ENCODE assay signal across 10 cellular contexts in the genomic region with DNA sequence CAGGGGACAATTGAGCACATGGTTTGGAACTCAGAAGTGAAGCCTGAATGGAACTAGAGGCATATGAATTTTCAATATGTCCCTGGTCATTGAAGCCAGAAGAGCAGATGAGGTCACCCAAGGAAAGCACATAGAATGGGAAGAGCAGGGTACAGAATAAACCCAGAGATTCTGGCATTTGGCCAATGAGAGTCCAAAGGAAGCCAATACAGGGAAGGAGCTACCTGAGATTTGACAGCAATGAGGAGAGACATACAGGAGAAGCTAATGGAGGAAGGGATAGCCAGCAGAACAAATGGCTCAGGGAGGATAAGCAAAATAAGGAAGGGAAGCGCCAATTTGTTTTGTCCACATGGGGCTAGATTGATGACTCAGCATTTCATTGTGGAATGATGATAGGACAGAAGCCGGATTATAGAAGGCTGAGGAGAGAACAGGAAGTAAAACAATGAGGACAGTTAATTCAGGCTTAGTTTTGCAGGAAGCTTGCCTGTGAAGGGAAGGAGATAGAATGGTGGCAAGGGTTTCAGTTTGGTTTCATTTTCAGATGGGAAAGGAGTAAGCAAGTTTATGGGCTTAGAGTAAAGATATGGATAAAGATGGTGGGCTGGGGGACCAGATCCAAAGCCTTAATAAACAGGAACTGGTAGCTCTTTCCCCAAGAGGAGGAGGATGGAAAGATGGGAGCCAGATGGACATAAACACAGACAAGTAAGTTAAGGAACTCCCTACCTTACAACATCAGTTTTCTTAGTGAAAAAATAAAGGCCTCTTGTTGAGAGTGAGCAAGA. TPM values are rescaled to one million over a fixed set of nuclear protein-coding genes. Genes with fewer than 3 reads are reported as not detected.
DNase-seq lines count a peak whose midpoint lies in the region; ATAC-seq and TF ChIP-seq lines count a peak whose summit lies in the region.
"Had no signal": no experiment of that assay in that cellular context is flagged by ENCODE, and none has a peak within 500 bp of the region (broad histone marks: within the 10 kb centered on the region; RNA-seq: fewer than 3 reads in every experiment).

No MANE protein-coding gene starts in this region.

- H3K9me3 ChIP-seq in OCI-LY7 (ENCODE audit: low read length), result no peaks in the 10 kb centered on the region
- no peaks in the 10 kb centered on the region for H3K9me3 ChIP-seq in skeletal muscle tissue (ENCODE audit: control insufficient read depth in 3 of 3, low read length in 3 of 3)
- no peaks in the 10 kb centered on the region for H3K9me3 ChIP-seq in gastroesophageal sphincter
- H3K9me3 ChIP-seq: pancreas had no signal

- H3K9me2 ChIP-seq in OCI-LY7 (ENCODE audit: insufficient read depth, low read length), result no peaks in the 10 kb centered on the region

- BruUV-seq in OCI-LY7 (replicated peaks; lab: Mats Ljungman, UMichigan), result no TSS peak

- 61 to 78% methylated on average over 2 of the region's 2 CpGs for WGBS in gastroesophageal sphincter (ENCODE audit: low coverage in 1 of 2), 2 donors

- H3K27ac ChIP-seq in OCI-LY7 (ENCODE audit: low read depth, low read length, poor library complexity, severe bottlenecking), result no peak overlapping the region
- peak overlapping the region; percentile 13 for H3K27ac ChIP-seq in skeletal muscle tissue (ENCODE audit: low read depth, low read length)
- no peak overlapping the region for H3K27ac ChIP-seq in caudate nucleus (ENCODE audit: low read depth, low read length)
- no peak overlapping the region for H3K27ac ChIP-seq in gastroesophageal sphincter
- H3K27ac ChIP-seq: pancreas had no signal

- no peak overlapping the region for H3K9ac ChIP-seq in skeletal muscle tissue (ENCODE audit: low read depth in 1 of 3, low read length in 3 of 3)

- TF ChIP-seq POLR2A in gastroesophageal sphincter (IDR thresholded peaks at IDR 0.05), result no peak

- no peak for ATAC-seq in gastroesophageal sphincter
- no peak for ATAC-seq in GM18868 (IDR thresholded peaks at IDR 0.05; ENCODE audit: unreplicated experiment)
- ATAC-seq: pancreas had no signal

- no peak for TF ChIP-seq CTCF in OCI-LY7 (conservative IDR thresholded peaks at IDR 0.05; ENCODE audit: low read length)
- no peak for TF ChIP-seq CTCF in fibroblast of mammary gland (conservative IDR thresholded peaks at IDR 0.05; ENCODE audit: control insufficient read depth, insufficient read depth, low read depth, low read length)
- no peak for TF ChIP-seq CTCF in gastroesophageal sphincter (IDR thresholded peaks at IDR 0.05)

- intact Hi-C loops in OCI-LY7 (cut with micrococcal nuclease; ENCODE audit: unreplicated experiment), result no loop called here

- H3K79me2 ChIP-seq in OCI-LY7 (ENCODE audit: insufficient read depth, low read depth, low read length), result peaks cover 13% of the 10 kb centered on the region

- DNase-seq in NCI-H146 (lab: John Stamatoyannopoulos, UW), result peak; percentile 5
- DNase-seq in NCI-H146 treated with DMSO at 0.1 percent for 48 hours (lab: John Stamatoyannopoulos, UW; ENCODE audit: unreplicated experiment), result no peak
- no peak for DNase-seq in OCI-LY7 (ENCODE audit: low spot score)
- DNase-seq in fibroblast of mammary gland (ENCODE audit: low read depth), result peak; percentile 55
- no peak for DNase-seq in caudate nucleus (lab: John Stamatoyannopoulos, UW)
- DNase-seq: activated CD4-positive, CD25-positive, alpha-beta regulatory T cell treated with anti-CD3 and anti-CD28 coated beads, Interleukin-2, amount 50 U/mL, for 72 hours; pancreas had no signal

- no peak overlapping the region for H3K4me3 ChIP-seq in OCI-LY7 (ENCODE audit: low read depth, low read length, poor library complexity, severe bottlenecking)
- no peak overlapping the region for H3K4me3 ChIP-seq in fibroblast of mammary gland (ENCODE audit: control insufficient read depth, low read depth, low read length)
- H3K4me3 ChIP-seq in skeletal muscle tissue (ENCODE audit: low read length in 3 of 3), result no peak overlapping the region
- no peak overlapping the region for H3K4me3 ChIP-seq in gastroesophageal sphincter
- H3K4me3 ChIP-seq: pancreas had no signal

- H3K4me2 ChIP-seq in OCI-LY7 (ENCODE audit: low read length), result peak overlapping the region; percentile 17; the same call in 1 of the 2 replicates

- peak overlapping the region; percentile 40; the same call in 1 of the 2 replicates for H2AFZ ChIP-seq in OCI-LY7 (ENCODE audit: low read length)

- no peak for TF ChIP-seq EP300 in gastroesophageal sphincter (IDR thresholded peaks at IDR 0.05)

- H3K27me3 ChIP-seq in skeletal muscle tissue (ENCODE audit: control insufficient read depth in 3 of 3, insufficient read depth in 3 of 3, low read length in 3 of 3), result no peaks in the 10 kb centered on the region
- no peaks in the 10 kb centered on the region for H3K27me3 ChIP-seq in gastroesophageal sphincter
- H3K27me3 ChIP-seq: pancreas had no signal

- H4K20me1 ChIP-seq in OCI-LY7 (ENCODE audit: insufficient read depth, low read length), result peaks cover 12% of the 10 kb centered on the region; the same call in 1 of the 2 replicates

- CTCF ChIA-PET in OCI-LY7 (lab: Charles Lee; ENCODE audit: unreplicated experiment), result no interaction called here

- H3K36me3 ChIP-seq in OCI-LY7 (ENCODE audit: insufficient read depth, low read length), result no peaks in the 10 kb centered on the region
- no peaks in the 10 kb centered on the region for H3K36me3 ChIP-seq in skeletal muscle tissue (ENCODE audit: control insufficient read depth in 3 of 3, insufficient read depth in 3 of 3, low read length in 3 of 3)
- no peaks in the 10 kb centered on the region for H3K36me3 ChIP-seq in gastroesophageal sphincter
- H3K36me3 ChIP-seq: pancreas had no signal

- H3K4me1 ChIP-seq in OCI-LY7 (ENCODE audit: insufficient read depth, low read length, poor library complexity, severe bottlenecking), result peaks cover 19% of the 10 kb centered on the region
- H3K4me1 ChIP-seq in skeletal muscle tissue (ENCODE audit: control insufficient read depth in 3 of 3, insufficient read depth in 3 of 3, low read length in 3 of 3), result peaks cover 4 to 16% (median 13%) of the 10 kb centered on the region in 3 donors
- H3K4me1 ChIP-seq in gastroesophageal sphincter, result peaks cover 0 to 19% (median 0%) of the 10 kb centered on the region in 3 donors

- POLR2A ChIA-PET in OCI-LY7 (lab: Charles Lee), result interaction anchor here (0.8 to 1.8 kb wide), 3 partner anchors 9 to 30 kb away, joined by 4 to 8 read pairs (median 4); no protein-coding TSS in a partner anchor

RNA-seq across cellular contexts. Expression of a gene that starts 3.2 kb away (rescaled TPM):
- total RNA-seq in OCI-LY7 (2014; rRNA removed; shearing (Covaris generic)), result 6.4 and 8.7 TPM in 2 replicates
- total RNA-seq in OCI-LY7 (2022), result 17.9 and 19.0 TPM in 2 replicates
- total RNA-seq in skeletal muscle tissue, result 9.9 TPM
- 10 to 100 TPM; 14.7 to 28.9 (median 22.3) TPM for total RNA-seq in gastroesophageal sphincter

Comparison
In these comparisons a context has a peak if more than half of its experiments do, and no peak if none do; other contexts are left out.
1. DNase-seq: peak in NCI-H146 (single experiment) and fibroblast of mammary gland (single experiment); none in NCI-H146 treated with DMSO at 0.1 percent for 48 hours (single experiment), OCI-LY7 (single experiment) and caudate nucleus (0 of 61).